28 cellular contexts compared by ENCODE assay signal in the genomic region with DNA sequence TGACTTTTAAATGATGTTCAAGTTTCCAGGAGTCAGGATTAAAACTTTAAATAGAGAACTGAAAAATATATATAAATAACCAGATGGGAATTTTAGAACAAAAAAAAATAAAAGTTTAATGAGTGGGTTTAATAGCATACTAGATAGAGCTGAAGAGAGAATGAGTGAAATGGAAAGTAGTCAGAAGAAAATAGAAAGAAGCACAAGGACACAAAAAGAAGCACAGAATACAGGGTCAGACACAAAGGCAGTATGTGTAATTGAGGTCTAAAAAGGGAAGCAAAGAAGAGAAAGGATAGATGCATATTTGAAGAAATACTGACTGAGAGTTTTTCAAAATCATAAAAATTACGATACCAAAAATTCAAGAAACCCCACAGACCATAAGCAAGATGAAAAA.
"Had no signal": no experiment of that assay in that cellular context is flagged by ENCODE, and none has a peak within 500 bp of the region (broad histone marks: within the 10 kb centered on the region; RNA-seq: fewer than 3 reads in every experiment).

No MANE protein-coding gene starts in this region.

- H3K4me3 ChIP-seq: coronary artery, dorsolateral prefrontal cortex, gastrocnemius medialis, heart left ventricle had no signal

- H3K27ac ChIP-seq: brain microvascular endothelial cell, coronary artery, dorsolateral prefrontal cortex, gastrocnemius medialis, heart left ventricle had no signal

- ATAC-seq: activated naive CD4-positive, alpha-beta T cell treated with anti-CD3 and anti-CD28 coated beads, Interleukin-2, amount 50 U/mL, for 72 hours; activated T-cell treated with anti-CD3 and anti-CD28 coated beads, Interleukin-2, amount 50 U/mL, for 72 hours; esophagus mucosa; gastrocnemius medialis; heart left ventricle had no signal

- FAIRE-seq: astrocyte, bronchial epithelial cell had no signal

- DNase-seq: activated CD4-positive, alpha-beta memory T cell treated with anti-CD3 and anti-CD28 coated beads, Interleukin-2, amount 10 ng/mL, durations not matched to agents 7 days and 5 days; activated CD4-positive, alpha-beta T cell treated with anti-CD3 and anti-CD28 coated beads for 4 hours; activated CD4-positive, alpha-beta T cell treated with anti-CD3 and anti-CD28 coated beads, Interleukin-2, amount 10 ng/mL, durations not matched to agents 7 days and 5 days; activated CD4-positive, alpha-beta T cell treated with anti-CD3 and anti-CD28 coated beads, Interleukin-2, amount 50 U/mL, for 4 hours; activated CD4-positive, CD25-positive, alpha-beta regulatory T cell; activated CD4-positive, CD25-positive, alpha-beta regulatory T cell treated with anti-CD3 and anti-CD28 coated beads, Interleukin-2, amount 50 U/mL, for 72 hours; activated CD8-positive, alpha-beta memory T cell treated with anti-CD3 and anti-CD28 coated beads, Interleukin-2, amount 50 U/mL, for 48 hours; activated gamma-delta T cell; activated naive CD4-positive, alpha-beta T cell; activated naive CD4-positive, alpha-beta T cell treated with anti-CD3 and anti-CD28 coated beads, Interleukin-2, amount 10 ng/mL, durations not matched to agents 7 days and 5 days; activated naive CD8-positive, alpha-beta T cell treated with anti-CD3 and anti-CD28 coated beads, Interleukin-2, amount 10 ng/mL, durations not matched to agents 7 days and 5 days; activated T-cell treated with anti-CD3 and anti-CD28 coated beads for 4 hours; activated T-cell treated with anti-CD3 and anti-CD28 coated beads, Interleukin-2, amount 50 U/mL, for 24 hours; activated T-cell treated with anti-CD3 and anti-CD28 coated beads, Interleukin-2, amount 50 U/mL, for 72 hours; brain microvascular endothelial cell; dorsolateral prefrontal cortex; effector memory CD4-positive, alpha-beta T cell; endodermal cell; foreskin fibroblast; gastrocnemius medialis; glutamatergic neuron; heart left ventricle; hypothalamus had no signal

- H3K36me3 ChIP-seq: brain microvascular endothelial cell, gastrocnemius medialis, heart left ventricle had no signal

- H3K9me3 ChIP-seq: gastrocnemius medialis had no signal

- H3K4me1 ChIP-seq: gastrocnemius medialis, heart left ventricle had no signal

- H3K27me3 ChIP-seq: brain microvascular endothelial cell, gastrocnemius medialis, heart left ventricle had no signal
